8 cellular contexts compared by ENCODE assay signal in the genomic region with DNA sequence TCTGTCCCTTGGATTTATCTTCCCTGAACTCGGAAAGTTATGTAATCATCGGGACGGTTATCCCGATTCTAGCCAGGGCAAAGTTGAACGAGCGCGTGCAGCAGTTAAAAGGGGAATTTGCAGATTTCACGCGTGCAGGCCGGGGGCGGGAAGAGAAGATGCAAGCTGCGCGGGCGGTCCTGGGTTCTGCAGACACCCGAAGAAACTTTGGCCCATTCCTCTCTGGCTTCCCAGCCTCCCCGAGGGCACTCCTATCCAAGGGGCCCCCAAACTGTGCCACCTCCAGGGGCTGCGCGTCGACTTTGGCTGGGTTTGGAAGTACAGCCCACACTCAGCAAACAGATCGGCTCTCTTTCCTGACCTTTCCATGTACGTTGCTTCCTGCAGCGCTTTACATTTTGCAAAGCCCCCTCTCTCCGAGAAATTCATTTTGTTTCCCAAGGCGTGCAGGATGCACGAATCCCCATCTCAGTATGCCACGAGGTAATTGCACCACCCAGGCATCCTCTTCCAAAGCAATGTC. TPM values are rescaled to one million over a fixed set of nuclear protein-coding genes. Genes with fewer than 3 reads are reported as not detected.
DNase-seq lines count a peak whose midpoint lies in the region; ATAC-seq, FAIRE-seq and TF ChIP-seq lines count a peak whose summit lies in the region.

No MANE protein-coding gene starts in this region.

- POLR2A ChIA-PET in AG04449 (lab: Yijun Ruan, JAX) = interaction anchor here (0.5 to 0.6 kb wide), 2 partner anchors 11 to 130 kb away, joined by 3 to 4 read pairs; partner anchors contain the start of gene TCTN1

- no peak for TF ChIP-seq CTCF in AG04449 (IDR thresholded peaks at IDR 0.05; ENCODE audit: insufficient read depth, low read length, missing control alignments)

- no peak for DNase-seq in AG04449 (ENCODE audit: low read depth, low spot score)
- peak; percentile 3 for DNase-seq in HK-2 (ENCODE audit: unreplicated experiment)
- no peak for DNase-seq in activated naive CD4-positive, alpha-beta T cell treated with anti-CD3 and anti-CD28 coated beads, Interleukin-2, amount 50 U/mL, for 72 hours (ENCODE audit: low spot score in 2 of 2)
- peak in 27 of 51 donors; percentile 7 to 59 (median 28) for DNase-seq in hypothalamus (lab: John Stamatoyannopoulos, UW)
- peak; percentile 57 for DNase-seq in putamen (ENCODE audit: low spot score)
- no peak for DNase-seq in RCC 7860 (ENCODE audit: low spot score)
- no peak for DNase-seq in effector CD4-positive, alpha-beta T cell

- peak overlapping the region; percentile 95 to 98 for H3K27ac Mint-ChIP-seq in activated naive CD4-positive, alpha-beta T cell treated with anti-CD3 and anti-CD28 coated beads, Interleukin-2, amount 50 U/mL, for 72 hours

- H3K36me3 Mint-ChIP-seq in activated naive CD4-positive, alpha-beta T cell treated with anti-CD3 and anti-CD28 coated beads, Interleukin-2, amount 50 U/mL, for 72 hours = peaks cover 12 to 41% of the 10 kb centered on the region in 2 donors

- CTCF ChIA-PET in AG04449 (lab: Yijun Ruan, JAX) = no interaction called here

- peaks cover 0 to 4% of the 10 kb centered on the region in 2 donors for H3K9me3 Mint-ChIP-seq in activated naive CD4-positive, alpha-beta T cell treated with anti-CD3 and anti-CD28 coated beads, Interleukin-2, amount 50 U/mL, for 72 hours

- FAIRE-seq in RCC 7860 (lab: Jason Lieb, UNC) = no peak

- ATAC-seq in activated naive CD4-positive, alpha-beta T cell treated with anti-CD3 and anti-CD28 coated beads, Interleukin-2, amount 50 U/mL, for 72 hours = no peak
- no peak for ATAC-seq in HG03521 (IDR thresholded peaks at IDR 0.05; ENCODE audit: unreplicated experiment)

- peak overlapping the region; percentile 70 for H3K4me3 ChIP-seq in AG04449 (ENCODE audit: low read depth, low read length)

RNA-seq across cellular contexts. Expression of gene PPP1CC, which starts 0.9 kb away (rescaled TPM):
- total RNA-seq in activated naive CD4-positive, alpha-beta T cell treated with anti-CD3 and anti-CD28 coated beads, Interleukin-2, amount 50 U/mL, for 72 hours = 100 to 1,000 TPM; 190 to 343 TPM

RNA-seq across cellular contexts. Expression of gene HVCN1, which starts 54.7 kb away (rescaled TPM):
- 1 to 10 TPM; 2.8 to 6.3 TPM for total RNA-seq in activated naive CD4-positive, alpha-beta T cell treated with anti-CD3 and anti-CD28 coated beads, Interleukin-2, amount 50 U/mL, for 72 hours

Comparison
In these comparisons a context has a peak if more than half of its experiments do, and no peak if none do; other contexts are left out.
1. DNase-seq: peak in HK-2 (single experiment), hypothalamus (27 of 51) and putamen (single experiment); none in AG04449 (single experiment), activated naive CD4-positive, alpha-beta T cell treated with anti-CD3 and anti-CD28 coated beads, Interleukin-2, amount 50 U/mL, for 72 hours (0 of 2), RCC 7860 (single experiment) and effector CD4-positive, alpha-beta T cell (single experiment).